In genomic region chr14:49585803-49586672, GRCh38 we compare ENCODE assay signal across 8 cellular contexts. TPM values are rescaled to one million over a fixed set of nuclear protein-coding genes. Genes with fewer than 3 reads are reported as not detected.
DNase-seq lines count a peak whose midpoint lies in the region; ATAC-seq, FAIRE-seq and TF ChIP-seq lines count a peak whose summit lies in the region.

TSS of gene RPS29 (minus strand) at chr14:49586380. CDS start at chr14:49586346, 34 bp downstream.

- ATAC-seq in HG02981 (IDR thresholded peaks at IDR 0.05; ENCODE audit: unreplicated experiment), result peak; percentile 90
- ATAC-seq in aorta (ENCODE audit: low FRiP score), result peak; percentile 100

- no peaks in the 10 kb centered on the region for H3K9me3 ChIP-seq in aorta (ENCODE audit: control insufficient read depth, low read length)

- peak within 1 kb of the TSS; percentile 98 for H3K9ac ChIP-seq in rectal smooth muscle tissue (ENCODE audit: low read length)

- H3K27me3 ChIP-seq in rectal smooth muscle tissue (ENCODE audit: control insufficient read depth, insufficient read depth, low read length) (no peaks in the 10 kb centered on the region), aorta (ENCODE audit: control insufficient read depth in 1 of 2, insufficient read depth in 2 of 2, low read length in 1 of 2) (no peaks in the 10 kb centered on the region)

- H3K27ac ChIP-seq in rectal smooth muscle tissue (ENCODE audit: low read depth, low read length), result peak within 1 kb of the TSS; percentile 95
- H3K27ac ChIP-seq in aorta (ENCODE audit: low read depth in 1 of 2, low read length in 2 of 2), result peak within 1 kb of the TSS in 1 of 2 donors; percentile 49

- WGBS in aorta, 2 donors, result 0 to 1% methylated on average over 53 to 55 of the region's 55 CpGs

- in situ Hi-C loops in astrocyte of the cerebellum (cut with HindIII; ENCODE audit: low sequenced_read_pairs), result no loop called here

- DNase-seq in GM18507 (ENCODE audit: extremely low spot score, insufficient read length, low read depth), result peak; percentile 84
- peak; percentile 99 for DNase-seq in NCI-H2029 treated with DMSO at 0.1 percent for 48 hours (lab: John Stamatoyannopoulos, UW)
- peak; percentile 94 for DNase-seq in T-helper 9 cell
- DNase-seq in astrocyte of the cerebellum (ENCODE audit: low read depth), result peak; percentile 100
- DNase-seq in hepatic stellate cell (ENCODE audit: low spot score), result peak; percentile 92
- peak; percentile 98 to 99 for DNase-seq in aorta

- peak within 1 kb of the TSS; percentile 91 for H3K4me3 ChIP-seq in astrocyte of the cerebellum (ENCODE audit: low read depth, low read length)
- peak within 1 kb of the TSS; percentile 97 for H3K4me3 ChIP-seq in rectal smooth muscle tissue (ENCODE audit: low read length)
- H3K4me3 ChIP-seq in aorta (ENCODE audit: low read length in 2 of 2), result peak within 1 kb of the TSS; percentile 53 to 95

- H3K36me3 ChIP-seq in rectal smooth muscle tissue (ENCODE audit: control insufficient read depth, insufficient read depth, low read length) (peaks cover 13% of the 10 kb centered on the region), aorta (ENCODE audit: control insufficient read depth in 1 of 2, insufficient read depth in 2 of 2, low read length in 1 of 2) (no peaks in the 10 kb centered on the region)

- no peak for TF ChIP-seq CTCF in astrocyte of the cerebellum (IDR thresholded peaks at IDR 0.05; ENCODE audit: low read depth, low read length, missing control alignments)

- intact Hi-C loops in aorta (cut with DNase I), result no loop called here

- FAIRE-seq in GM18507 (lab: Jason Lieb, UNC), result peak; percentile 96

- H3K4me1 ChIP-seq in rectal smooth muscle tissue (ENCODE audit: control insufficient read depth, insufficient read depth, low read length) (no peaks in the 10 kb centered on the region), aorta (ENCODE audit: control insufficient read depth in 1 of 2, insufficient read depth in 2 of 2, low read length in 2 of 2) (no peaks in the 10 kb centered on the region)

RNA-seq across cellular contexts. Expression of gene RPS29, which starts in this region (rescaled TPM):
- total RNA-seq in aorta, result 100 to 1,000 TPM; 827 to 860 TPM
- 1,000 to 10,000 TPM; 4,047 to 6,386 TPM for polyA plus RNA-seq in aorta
